1 cellular context compared by ENCODE assay signal in the genomic region with DNA sequence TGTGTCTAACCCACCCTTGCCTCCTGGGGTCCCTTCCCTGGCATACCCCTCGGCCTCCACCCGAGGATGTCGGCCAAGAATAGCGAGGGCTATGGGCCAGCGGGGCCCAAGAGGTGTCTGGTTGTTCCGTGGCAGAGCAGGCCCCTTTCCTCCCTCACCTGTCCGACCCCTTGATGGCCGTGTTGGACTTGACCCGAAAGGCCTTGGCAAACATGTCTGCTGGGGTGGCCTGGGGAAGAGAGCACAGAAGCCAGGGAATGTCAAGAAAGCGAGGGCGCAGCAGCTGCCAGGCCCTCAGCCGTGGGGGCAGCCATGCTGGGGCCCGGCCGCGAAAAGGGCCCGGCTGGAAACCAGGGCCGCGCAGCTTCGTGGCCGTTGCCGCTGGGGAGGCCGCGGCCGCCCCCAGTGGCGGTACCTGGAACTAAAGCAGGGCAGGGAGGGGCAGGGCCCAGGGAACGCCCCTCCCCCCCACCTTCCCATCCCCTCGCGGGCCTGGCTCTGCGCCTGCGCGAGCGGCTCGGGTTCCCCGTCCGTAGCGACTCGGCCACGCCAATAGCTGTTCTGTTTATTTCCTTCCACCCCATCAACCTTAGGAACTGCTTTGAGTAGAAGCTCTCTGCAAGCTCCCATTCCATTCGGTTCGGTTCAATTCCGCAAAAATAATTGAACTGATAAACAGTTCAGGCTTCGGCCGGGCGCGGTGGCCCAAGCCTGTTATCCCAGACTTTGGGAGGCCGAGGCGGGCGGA.
TF ChIP-seq lines count a peak whose summit lies in the region.

A gene with protein sequence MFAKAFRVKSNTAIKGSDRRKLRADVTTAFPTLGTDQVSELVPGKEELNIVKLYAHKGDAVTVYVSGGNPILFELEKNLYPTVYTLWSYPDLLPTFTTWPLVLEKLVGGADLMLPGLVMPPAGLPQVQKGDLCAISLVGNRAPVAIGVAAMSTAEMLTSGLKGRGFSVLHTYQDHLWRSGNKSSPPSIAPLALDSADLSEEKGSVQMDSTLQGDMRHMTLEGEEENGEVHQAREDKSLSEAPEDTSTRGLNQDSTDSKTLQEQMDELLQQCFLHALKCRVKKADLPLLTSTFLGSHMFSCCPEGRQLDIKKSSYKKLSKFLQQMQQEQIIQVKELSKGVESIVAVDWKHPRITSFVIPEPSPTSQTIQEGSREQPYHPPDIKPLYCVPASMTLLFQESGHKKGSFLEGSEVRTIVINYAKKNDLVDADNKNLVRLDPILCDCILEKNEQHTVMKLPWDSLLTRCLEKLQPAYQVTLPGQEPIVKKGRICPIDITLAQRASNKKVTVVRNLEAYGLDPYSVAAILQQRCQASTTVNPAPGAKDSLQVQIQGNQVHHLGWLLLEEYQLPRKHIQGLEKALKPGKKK (minus strand): TSS at position 337 of the 748 bp plus-strand sequence. CDS start 123 bp downstream, at position 214.

TF ChIP-seq in HCT116, 20 proteins besides CTCF, POLR2A, EP300 and RAD21 (continued from another document):
- no peak for TF ChIP-seq REST (IDR thresholded peaks at IDR 0.05; ENCODE audit: low read depth)
- TF ChIP-seq, protein P1, sequence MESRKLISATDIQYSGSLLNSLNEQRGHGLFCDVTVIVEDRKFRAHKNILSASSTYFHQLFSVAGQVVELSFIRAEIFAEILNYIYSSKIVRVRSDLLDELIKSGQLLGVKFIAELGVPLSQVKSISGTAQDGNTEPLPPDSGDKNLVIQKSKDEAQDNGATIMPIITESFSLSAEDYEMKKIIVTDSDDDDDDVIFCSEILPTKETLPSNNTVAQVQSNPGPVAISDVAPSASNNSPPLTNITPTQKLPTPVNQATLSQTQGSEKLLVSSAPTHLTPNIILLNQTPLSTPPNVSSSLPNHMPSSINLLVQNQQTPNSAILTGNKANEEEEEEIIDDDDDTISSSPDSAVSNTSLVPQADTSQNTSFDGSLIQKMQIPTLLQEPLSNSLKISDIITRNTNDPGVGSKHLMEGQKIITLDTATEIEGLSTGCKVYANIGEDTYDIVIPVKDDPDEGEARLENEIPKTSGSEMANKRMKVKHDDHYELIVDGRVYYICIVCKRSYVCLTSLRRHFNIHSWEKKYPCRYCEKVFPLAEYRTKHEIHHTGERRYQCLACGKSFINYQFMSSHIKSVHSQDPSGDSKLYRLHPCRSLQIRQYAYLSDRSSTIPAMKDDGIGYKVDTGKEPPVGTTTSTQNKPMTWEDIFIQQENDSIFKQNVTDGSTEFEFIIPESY (IDR thresholded peaks at IDR 0.05; ENCODE audit: extremely low read depth, insufficient replicate concordance, low read length): peak; percentile 71
- TF ChIP-seq FOSL1 (IDR thresholded peaks at IDR 0.05; ENCODE audit: low read depth): 0 out of 2 replicates have a peak, but pooled peaks have one; percentile 19
- peak; percentile 49 for TF ChIP-seq TCF7L2 (IDR thresholded peaks at IDR 0.05; ENCODE audit: borderline replicate concordance, extremely low read depth, insufficient read depth, insufficient read length)
- no peak for TF ChIP-seq SRF (IDR thresholded peaks at IDR 0.05; ENCODE audit: low read depth)
- TF ChIP-seq CBX3 (IDR thresholded peaks at IDR 0.05; ENCODE audit: low read depth): peak; percentile 98
- TF ChIP-seq SP1 (IDR thresholded peaks at IDR 0.05; ENCODE audit: low read depth): peak; percentile 79
- TF ChIP-seq, protein P2, sequence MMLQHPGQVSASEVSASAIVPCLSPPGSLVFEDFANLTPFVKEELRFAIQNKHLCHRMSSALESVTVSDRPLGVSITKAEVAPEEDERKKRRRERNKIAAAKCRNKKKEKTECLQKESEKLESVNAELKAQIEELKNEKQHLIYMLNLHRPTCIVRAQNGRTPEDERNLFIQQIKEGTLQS (IDR thresholded peaks at IDR 0.05): no peak
- no peak for TF ChIP-seq ELF1 (IDR thresholded peaks at IDR 0.05; ENCODE audit: borderline replicate concordance, low read depth)
- peak; percentile 76; the same call in 1 of the 2 replicates for TF ChIP-seq SIN3A (IDR thresholded peaks at IDR 0.05; ENCODE audit: low read depth)
- no peak for TF ChIP-seq EZH2phosphoT487 (IDR thresholded peaks at IDR 0.05; ENCODE audit: borderline replicate concordance)
- no peak for TF ChIP-seq JUND (IDR thresholded peaks at IDR 0.05)
- TF ChIP-seq ZFX (IDR thresholded peaks at IDR 0.05): peak; percentile 100
- TF ChIP-seq, protein P3, sequence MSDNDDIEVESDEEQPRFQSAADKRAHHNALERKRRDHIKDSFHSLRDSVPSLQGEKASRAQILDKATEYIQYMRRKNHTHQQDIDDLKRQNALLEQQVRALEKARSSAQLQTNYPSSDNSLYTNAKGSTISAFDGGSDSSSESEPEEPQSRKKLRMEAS (IDR thresholded peaks at IDR 0.05): peak; percentile 87
- TF ChIP-seq EZH2 (IDR thresholded peaks at IDR 0.05): no peak
- peak; percentile 61; the same call in 1 of the 2 replicates for TF ChIP-seq EGR1 (IDR thresholded peaks at IDR 0.05; ENCODE audit: low read depth)
- no peak for TF ChIP-seq ZNF274 (IDR thresholded peaks at IDR 0.05; ENCODE audit: low read depth, low read length)
